ENCODE assay signal across 10 cellular contexts in genomic region chr17:18318771-18319450, GRCh38. TPM values are rescaled to one million over a fixed set of nuclear protein-coding genes. Genes with fewer than 3 reads are reported as not detected.
DNase-seq lines count a peak whose midpoint lies in the region; ATAC-seq, FAIRE-seq and TF ChIP-seq lines count a peak whose summit lies in the region.
"Had no signal": no experiment of that assay in that cellular context is flagged by ENCODE, and none has a peak within 500 bp of the region (broad histone marks: within the 10 kb centered on the region; RNA-seq: fewer than 3 reads in every experiment).

No MANE protein-coding gene starts in this region.

- H3K9me3 ChIP-seq in A549 (no peaks in the 10 kb centered on the region), OCI-LY7 (ENCODE audit: low read length) (no peaks in the 10 kb centered on the region), tibial artery (no peaks in the 10 kb centered on the region)
- H3K9me3 ChIP-seq: ovary had no signal

- peak overlapping the region in 4 of 5 donors; percentile 13 to 35 (median 24) for H3K4me3 Mint-ChIP-seq in immature natural killer cell

- no peak for ATAC-seq in A549
- no peak for ATAC-seq in GM18873 (IDR thresholded peaks at IDR 0.05; ENCODE audit: low FRiP score, unreplicated experiment)

- TF ChIP-seq POLR2A in A549 (IDR thresholded peaks at IDR 0.05; ENCODE audit: low read length) = no peak
- no peak for TF ChIP-seq POLR2A in lower leg skin (IDR thresholded peaks at IDR 0.05)

- FAIRE-seq in A549 (lab: Jason Lieb, UNC) = no peak

- WGBS in A549 (ENCODE audit: missing lambda C conversion rate) = 81% methylated on average over 18 of the region's 18 CpGs
- 75 to 77% methylated on average over 18 of the region's 18 CpGs for WGBS in lower leg skin, 2 donors

- peaks cover 65 to 75% of the 10 kb centered on the region in 2 donors for H3K4me1 Mint-ChIP-seq in immature natural killer cell

- H3K27ac Mint-ChIP-seq in immature natural killer cell = peak overlapping the region in 3 of 6 donors; percentile 7 to 48 (median 19)

- TF ChIP-seq CTCF in A549 (IDR thresholded peaks at IDR 0.05) (no peak), OCI-LY7 (conservative IDR thresholded peaks at IDR 0.05; ENCODE audit: low read length) (no peak), lower leg skin (IDR thresholded peaks at IDR 0.05) (no peak), tibial artery (IDR thresholded peaks at IDR 0.05) (no peak)

- H3K4me3 ChIP-seq in A549 = no peak overlapping the region
- H3K4me3 ChIP-seq in OCI-LY7 (ENCODE audit: low read depth, low read length, poor library complexity, severe bottlenecking) = no peak overlapping the region
- no peak overlapping the region for H3K4me3 ChIP-seq in lower leg skin (ENCODE audit: low read depth, poor library complexity, severe bottlenecking)
- peak overlapping the region in 1 of 2 donors; percentile 7 for H3K4me3 ChIP-seq in tibial artery
- H3K4me3 ChIP-seq: ovary had no signal

- CTCF ChIA-PET in A549 (lab: Yijun Ruan, JAX) (interaction anchor here (0.9 to 1.6 kb wide), 5 partner anchors 11 to 101 kb away, joined by 3 to 5 read pairs (median 4); no protein-coding TSS in a partner anchor), OCI-LY7 (lab: Charles Lee; ENCODE audit: unreplicated experiment) (no interaction called here)

- POLR2A ChIA-PET in A549 (lab: Yijun Ruan, JAX) = interaction anchor here (0.6 kb wide), 1 partner anchor 9 kb away, joined by 7 read pairs; no protein-coding TSS in a partner anchor
- POLR2A ChIA-PET in OCI-LY7 (lab: Charles Lee) = no interaction called here

- peaks cover 28% of the 10 kb centered on the region; the same call in 2 of the 3 replicates for H3K4me1 ChIP-seq in A549
- peaks cover 26% of the 10 kb centered on the region for H3K4me1 ChIP-seq in OCI-LY7 (ENCODE audit: insufficient read depth, low read length, poor library complexity, severe bottlenecking)
- H3K4me1 ChIP-seq in tibial artery = peaks cover 0 to 55% (median 46%) of the 10 kb centered on the region in 4 donors

- peaks cover 0 to 13% (median 9%) of the 10 kb centered on the region in 3 donors for H3K36me3 Mint-ChIP-seq in immature natural killer cell

- no peak overlapping the region for H3K27ac ChIP-seq in A549
- no peak overlapping the region for H3K27ac ChIP-seq in OCI-LY7 (ENCODE audit: low read depth, low read length, poor library complexity, severe bottlenecking)
- no peak overlapping the region for H3K27ac ChIP-seq in tibial artery
- H3K27ac ChIP-seq: brain microvascular endothelial cell, ovary had no signal

- TF ChIP-seq RAD21 in A549 (conservative IDR thresholded peaks at IDR 0.05 in 1 of 2, IDR thresholded peaks at IDR 0.05 in 1 of 2) = no peak

- H3K27me3 Mint-ChIP-seq in immature natural killer cell (ENCODE audit: low read depth in 3 of 3) = peaks cover 0 to 11% (median 7%) of the 10 kb centered on the region in 3 donors

- no peak for TF ChIP-seq EP300 in A549 (IDR thresholded peaks at IDR 0.05)

- no peaks in the 10 kb centered on the region for H3K9me3 Mint-ChIP-seq in immature natural killer cell

- peak overlapping the region; percentile 34; the same call in 1 of the 3 replicates for H3K4me2 ChIP-seq in A549
- peak overlapping the region; percentile 25; the same call in 1 of the 2 replicates for H3K4me2 ChIP-seq in OCI-LY7 (ENCODE audit: low read length)

- peaks cover 19% of the 10 kb centered on the region for H3K36me3 ChIP-seq in OCI-LY7 (ENCODE audit: insufficient read depth, low read length)
- peaks cover 21 to 72% (median 37%) of the 10 kb centered on the region in 3 donors for H3K36me3 ChIP-seq in tibial artery
- H3K36me3 ChIP-seq: ovary had no signal

- no peak overlapping the region for H2AFZ ChIP-seq in OCI-LY7 (ENCODE audit: low read length)

- H3K27me3 ChIP-seq in tibial artery = no peaks in the 10 kb centered on the region
- H3K27me3 ChIP-seq: brain microvascular endothelial cell, ovary had no signal

- H3K9me2 ChIP-seq in OCI-LY7 (ENCODE audit: insufficient read depth, low read length) = no peaks in the 10 kb centered on the region

- DNase-seq in A549 (ENCODE audit: low read depth in 1 of 2, low spot score in 1 of 2) (no peak), OCI-LY7 (ENCODE audit: low spot score) (no peak), immature natural killer cell (no peak), lower leg skin (ENCODE audit: low spot score in 2 of 2) (no peak), tibial artery (no peak)
- DNase-seq: activated CD4-positive, alpha-beta T cell treated with anti-CD3 and anti-CD28 coated beads for 1 hour; brain microvascular endothelial cell; ovary had no signal

- intact Hi-C loops in OCI-LY7 (cut with micrococcal nuclease; ENCODE audit: unreplicated experiment) (loop anchor here (5.0 kb wide), 1 partner anchor 72 kb away; no protein-coding TSS in a partner anchor), lower leg skin (cut with DNase I; ENCODE audit: low total_unique reads) (no loop called here), tibial artery (cut with DNase I; ENCODE audit: low total_unique reads) (no loop called here)

- H4K20me1 ChIP-seq in OCI-LY7 (ENCODE audit: insufficient read depth, low read length) = no peaks in the 10 kb centered on the region; the same call in 1 of the 2 replicates

- no TSS peak for BruUV-seq in OCI-LY7 (replicated peaks; lab: Mats Ljungman, UMichigan)

- peaks cover 32% of the 10 kb centered on the region for H3K79me2 ChIP-seq in OCI-LY7 (ENCODE audit: insufficient read depth, low read depth, low read length)

TF ChIP-seq in A549, 52 proteins besides CTCF, POLR2A, EP300 and RAD21 (continues in another document):
- no peak for TF ChIP-seq HOXB5 (CRISPR knock-in tag; IDR thresholded peaks at IDR 0.05)
- TF ChIP-seq HDAC2 (IDR thresholded peaks at IDR 0.05) = no peak
- no peak for TF ChIP-seq CEBPB (IDR thresholded peaks at IDR 0.05)
- TF ChIP-seq ZSCAN20 (CRISPR knock-in tag; IDR thresholded peaks at IDR 0.05) = no peak
- no peak for TF ChIP-seq MYC (IDR thresholded peaks at IDR 0.05; ENCODE audit: borderline replicate concordance, low read length)
- TF ChIP-seq USF2 (IDR thresholded peaks at IDR 0.05) = no peak

RNA-seq across cellular contexts. Expression of gene SMCR8, which starts 3.8 kb away (rescaled TPM):
- polyA plus RNA-seq in A549 (2011; rRNA removed) (12.3 and 15.0 TPM in 2 replicates), A549 (2017; fragmentation: RNase III; extraction: RNeasy Plus Mini Kit Qiagen cat#74134 plus additional on column Dnase treatment) (14.3 to 15.8 TPM (median 15.1 TPM) in 3 replicates), immature natural killer cell (1 to 10 TPM in 2 of 3 donors, under 1 TPM in 1; 0.02 to 3.6 (median 1.5) TPM)
- polyA plus RNA-seq in A549 (2012; cell fraction: cytosol; rRNA removed) = 6.5 and 8.8 TPM in 2 replicates
- 11.3 and 11.6 TPM in 2 replicates for polyA plus RNA-seq in A549 (2012; cell fraction: nucleus; rRNA removed)
- polyA minus RNA-seq in A549 (2011; rRNA and poly(A)+ RNA removed) = 20.8 TPM in 2 replicates
- total RNA-seq in OCI-LY7 (2014; rRNA removed; shearing (Covaris generic)) = 11.1 and 11.8 TPM in 2 replicates
- total RNA-seq in OCI-LY7 (2022) (16.1 and 16.3 TPM in 2 replicates), lower leg skin (10 to 100 TPM; 14.0 to 23.7 (median 18.4) TPM)

RNA-seq across cellular contexts. Expression of gene TOP3A, which starts 4.1 kb away (rescaled TPM):
- polyA plus RNA-seq in A549 (2011; rRNA removed) (29.0 TPM in 2 replicates), A549 (2017; fragmentation: RNase III; extraction: RNeasy Plus Mini Kit Qiagen cat#74134 plus additional on column Dnase treatment) (28.2 to 30.7 TPM (median 29.3 TPM) in 3 replicates), immature natural killer cell (10 to 100 TPM in 2 of 3 donors, 1 to 10 TPM in 1; 4.8 to 32.7 (median 15.2) TPM)
- polyA plus RNA-seq in A549 (2012; cell fraction: cytosol; rRNA removed) = 16.5 and 19.9 TPM in 2 replicates
- polyA plus RNA-seq in A549 (2012; cell fraction: nucleus; rRNA removed) = 29.8 and 48.3 TPM in 2 replicates
- 51.7 and 53.1 TPM in 2 replicates for polyA minus RNA-seq in A549 (2011; rRNA and poly(A)+ RNA removed)
- total RNA-seq in OCI-LY7 (2014; rRNA removed; shearing (Covaris generic)) = 48.3 and 48.5 TPM in 2 replicates
- total RNA-seq in OCI-LY7 (2022) (63.0 and 64.4 TPM in 2 replicates), lower leg skin (10 to 100 TPM; 18.7 to 46.4 (median 28.4) TPM)

RNA-seq across cellular contexts. Expression of gene SHMT1, which starts 44.4 kb away (rescaled TPM):
- polyA plus RNA-seq in A549 (2011; rRNA removed) (38.7 and 43.2 TPM in 2 replicates), A549 (2017; fragmentation: RNase III; extraction: RNeasy Plus Mini Kit Qiagen cat#74134 plus additional on column Dnase treatment) (58.3 to 66.1 TPM (median 62.1 TPM) in 3 replicates), immature natural killer cell (10 to 100 TPM; 16.0 to 38.8 (median 29.1) TPM)
- polyA plus RNA-seq in A549 (2012; cell fraction: cytosol; rRNA removed) = 56.9 and 67.4 TPM in 2 replicates
- polyA plus RNA-seq in A549 (2012; cell fraction: nucleus; rRNA removed) = 71.9 and 91.1 TPM in 2 replicates
- polyA minus RNA-seq in A549 (2011; rRNA and poly(A)+ RNA removed) = 39.3 and 48.6 TPM in 2 replicates
- 62.7 and 66.5 TPM in 2 replicates for total RNA-seq in OCI-LY7 (2014; rRNA removed; shearing (Covaris generic))
- total RNA-seq in OCI-LY7 (2022) (92.1 and 101 TPM in 2 replicates), lower leg skin (10 to 100 TPM; 49.2 to 63.8 (median 54.6) TPM)

RNA-seq across cellular contexts. Expression of gene MIEF2, which starts 58.4 kb away (rescaled TPM):
- polyA plus RNA-seq in A549 (2011; rRNA removed) (3.7 and 4.3 TPM in 2 replicates), A549 (2017; fragmentation: RNase III; extraction: RNeasy Plus Mini Kit Qiagen cat#74134 plus additional on column Dnase treatment) (6.0 to 8.5 TPM (median 7.0 TPM) in 3 replicates), immature natural killer cell (10 to 100 TPM; 14.9 to 20.1 (median 17.4) TPM)
- polyA plus RNA-seq in A549 (2012; cell fraction: cytosol; rRNA removed) = 9.8 and 11.4 TPM in 2 replicates
- polyA plus RNA-seq in A549 (2012; cell fraction: nucleus; rRNA removed) = 49.8 and 52.9 TPM in 2 replicates
- polyA minus RNA-seq in A549 (2011; rRNA and poly(A)+ RNA removed) = 5.7 and 6.7 TPM in 2 replicates
- total RNA-seq in OCI-LY7 (2014; rRNA removed; shearing (Covaris generic)) = 7.6 and 7.9 TPM in 2 replicates
- total RNA-seq in OCI-LY7 (2022) (11.8 and 12.7 TPM in 2 replicates), lower leg skin (10 to 100 TPM; 24.3 to 57.7 (median 34.2) TPM)

RNA-seq across cellular contexts. Expression of gene EVPLL, which starts 58.7 kb away (rescaled TPM):
- not detected in 2 replicates for polyA plus RNA-seq in A549 (2011; rRNA removed)
- 0.01 TPM in 1 of 2 replicates, not detected in the other for polyA plus RNA-seq in A549 (2012; cell fraction: cytosol; rRNA removed)
- polyA plus RNA-seq in A549 (2012; cell fraction: nucleus; rRNA removed) = 0.27 and 0.30 TPM in 2 replicates
- polyA plus RNA-seq in A549 (2017; fragmentation: RNase III; extraction: RNeasy Plus Mini Kit Qiagen cat#74134 plus additional on column Dnase treatment) = 0.05 to 0.07 TPM in 2 of 3 replicates, not detected in the other
- polyA minus RNA-seq in A549 (2011; rRNA and poly(A)+ RNA removed) = not detected in 2 replicates
- total RNA-seq in OCI-LY7 (2014; rRNA removed; shearing (Covaris generic)) = not detected in 2 replicates
- 1.2 TPM in 1 of 2 replicates, not detected in the other for total RNA-seq in OCI-LY7 (2022)
- not detected for polyA plus RNA-seq in immature natural killer cell
- total RNA-seq in lower leg skin = 10 to 100 TPM in 1 of 4 donors, 1 to 10 TPM in 3; 4.4 to 19.9 (median 5.2) TPM
- total RNA-seq: ovary had no signal
- polyA plus RNA-seq: BJ, ovary had no signal
